ENCODE assay signal across 24 cellular contexts in genomic region chr6:130677312-130677711, GRCh38.
"Had no signal": no experiment of that assay in that cellular context is flagged by ENCODE, and none has a peak within 500 bp of the region (broad histone marks: within the 10 kb centered on the region; RNA-seq: fewer than 3 reads in every experiment).

No MANE protein-coding gene starts in this region.

- H3K9me3 ChIP-seq: body of pancreas, SK-N-SH had no signal

- H3K27ac Mint-ChIP-seq: activated CD4-positive, alpha-beta memory T cell treated with anti-CD3 and anti-CD28 coated beads, Interleukin-2, amount 10 ng/mL, durations not matched to agents 7 days and 5 days; activated CD4-positive, alpha-beta T cell treated with anti-CD3 and anti-CD28 coated beads, Interleukin-2, amount 10 ng/mL, durations not matched to agents 7 days and 5 days; activated naive CD4-positive, alpha-beta T cell treated with anti-CD3 and anti-CD28 coated beads, Interleukin-2, amount 50 U/mL, for 24 hours had no signal

- H3K27ac ChIP-seq: ascending aorta, body of pancreas, VCaP had no signal

- H3K4me3 Mint-ChIP-seq: activated CD4-positive, alpha-beta memory T cell treated with anti-CD3 and anti-CD28 coated beads, Interleukin-2, amount 10 ng/mL, durations not matched to agents 7 days and 5 days; activated CD4-positive, alpha-beta T cell treated with anti-CD3 and anti-CD28 coated beads, Interleukin-2, amount 10 ng/mL, durations not matched to agents 7 days and 5 days; activated naive CD4-positive, alpha-beta T cell treated with anti-CD3 and anti-CD28 coated beads, Interleukin-2, amount 50 U/mL, for 24 hours had no signal

- DNase-seq: activated CD4-positive, alpha-beta memory T cell treated with anti-CD3 and anti-CD28 coated beads, Interleukin-2, amount 10 ng/mL, durations not matched to agents 7 days and 5 days; activated CD4-positive, alpha-beta T cell treated with anti-CD3 and anti-CD28 coated beads, Interleukin-2, amount 10 ng/mL, durations not matched to agents 7 days and 5 days; activated CD4-positive, CD25-positive, alpha-beta regulatory T cell; activated effector memory CD4-positive, alpha-beta T cell treated with Interleukin-2 at 50 U/mL for 16 hours; activated naive CD4-positive, alpha-beta T cell; activated T-cell treated with anti-CD3 and anti-CD28 coated beads for 4 hours; amniotic stem cell; body of pancreas; central memory CD4-positive, alpha-beta T cell; KG1; NCI-H1048; NCI-H1930; NCI-H2171; NCI-H226; NCI-H526 treated with DMSO at 0.1 percent for 48 hours; NK-92 treated with Interleukin-12 subunit alpha and Interleukin-12 subunit beta, amount 100 ng/mL, for 24 hours; OCI-M1; RPMI8226; SK-N-SH had no signal

- H3K4me3 ChIP-seq: ascending aorta, body of pancreas had no signal

- H3K27me3 Mint-ChIP-seq: activated CD4-positive, alpha-beta memory T cell treated with anti-CD3 and anti-CD28 coated beads, Interleukin-2, amount 10 ng/mL, durations not matched to agents 7 days and 5 days; activated naive CD4-positive, alpha-beta T cell treated with anti-CD3 and anti-CD28 coated beads, Interleukin-2, amount 50 U/mL, for 24 hours had no signal

- ATAC-seq: body of pancreas, Panc1, Right ventricle myocardium inferior had no signal

- H3K36me3 ChIP-seq: ascending aorta had no signal

- H3K27me3 ChIP-seq: ascending aorta, body of pancreas had no signal

- H3K4me1 ChIP-seq: body of pancreas had no signal
